8 cellular contexts compared by ENCODE assay signal in genomic region chr16:29600111-29601000, GRCh38.
DNase-seq lines count a peak whose midpoint lies in the region; ATAC-seq and TF ChIP-seq lines count a peak whose summit lies in the region.
"Not testable (repeated sequence)": the region's sequence is repeated elsewhere in the genome, so short reads cannot be mapped to it uniquely, and the experiment has no call there.

No MANE protein-coding gene starts in this region.

- DNase-seq in GM06990 (ENCODE audit: extremely low read depth, insufficient read length) (peak; percentile 43), GM20000 (ENCODE audit: low spot score) (peak; percentile 22), RPMI8226 (peak; percentile 29), mucosa of gallbladder (ENCODE audit: low spot score) (peak; percentile 53)
- peak; percentile 56 for DNase-seq in Jurkat, Clone E6-1 (ENCODE audit: low read depth, low spot score)
- DNase-seq in activated CD8-positive, alpha-beta T cell treated with anti-CD3 and anti-CD28 coated beads for 36 hours = peak; percentile 82
- DNase-seq in chondrocyte (ENCODE audit: low spot score) = not testable (repeated sequence)
- DNase-seq in stimulated activated naive CD4-positive, alpha-beta T cell treated with Interleukin-2 at 50 U/mL for 16 hours (lab: John Stamatoyannopoulos, UW) = peak; percentile 12

- peak overlapping the region; percentile 91 for H3K27ac Mint-ChIP-seq in activated CD8-positive, alpha-beta T cell treated with anti-CD3 and anti-CD28 coated beads for 36 hours
- peak overlapping the region; percentile 41 for H3K27ac Mint-ChIP-seq in chondrocyte (ENCODE audit: unreplicated experiment)

- peak overlapping the region; percentile 45 for H3K4me3 ChIP-seq in GM06990 (replicated peaks; ENCODE audit: low read depth, low read length)
- peak overlapping the region; percentile 51 for H3K4me3 ChIP-seq in Jurkat, Clone E6-1 (ENCODE audit: low read length)

- peaks cover 28% of the 10 kb centered on the region for H3K36me3 Mint-ChIP-seq in activated CD8-positive, alpha-beta T cell treated with anti-CD3 and anti-CD28 coated beads for 36 hours (ENCODE audit: low read depth)
- not testable (repeated sequence) for H3K36me3 Mint-ChIP-seq in chondrocyte (ENCODE audit: low read depth)

- peak; percentile 65 for ATAC-seq in activated CD8-positive, alpha-beta T cell treated with anti-CD3 and anti-CD28 coated beads for 36 hours

- H3K27me3 ChIP-seq in GM06990 (replicated peaks; ENCODE audit: control insufficient read depth, insufficient read depth, low read length) = not testable (repeated sequence)

- not testable (repeated sequence) for H3K9me3 Mint-ChIP-seq in activated CD8-positive, alpha-beta T cell treated with anti-CD3 and anti-CD28 coated beads for 36 hours; chondrocyte (ENCODE audit: low read depth)

- intact Hi-C loops in activated CD8-positive, alpha-beta T cell treated with anti-CD3 and anti-CD28 coated beads for 36 hours (cut with micrococcal nuclease) = not testable (repeated sequence)

- POLR2A ChIA-PET in activated CD8-positive, alpha-beta T cell treated with anti-CD3 and anti-CD28 coated beads for 36 hours (lab: Charles Lee) = interaction anchor here (1.0 to 1.2 kb wide), 2 partner anchors 13 to 66 kb away, joined by 3 to 4 read pairs; no protein-coding TSS in a partner anchor

- CTCF ChIA-PET in activated CD8-positive, alpha-beta T cell treated with anti-CD3 and anti-CD28 coated beads for 36 hours (lab: Charles Lee) = not testable (repeated sequence)

- peaks cover 62% of the 10 kb centered on the region for H3K4me1 Mint-ChIP-seq in activated CD8-positive, alpha-beta T cell treated with anti-CD3 and anti-CD28 coated beads for 36 hours (ENCODE audit: low read depth)
- peaks cover 29% of the 10 kb centered on the region for H3K4me1 Mint-ChIP-seq in chondrocyte (ENCODE audit: low read depth)

- not testable (repeated sequence) for H3K36me3 ChIP-seq in GM06990 (ENCODE audit: control insufficient read depth, insufficient read depth, low read length)

- H3K27me3 Mint-ChIP-seq in activated CD8-positive, alpha-beta T cell treated with anti-CD3 and anti-CD28 coated beads for 36 hours; chondrocyte (ENCODE audit: low read depth): not testable (repeated sequence)

- H3K4me3 Mint-ChIP-seq in activated CD8-positive, alpha-beta T cell treated with anti-CD3 and anti-CD28 coated beads for 36 hours = peak overlapping the region; percentile 67
- not testable (repeated sequence) for H3K4me3 Mint-ChIP-seq in chondrocyte (ENCODE audit: unreplicated experiment)

- not testable (repeated sequence) for TF ChIP-seq CTCF in GM06990 (IDR thresholded peaks at IDR 0.05; ENCODE audit: insufficient read depth, low read length, poor library complexity, severe bottlenecking); GM20000 (IDR thresholded peaks at IDR 0.05; ENCODE audit: extremely low read depth, missing control alignments); activated CD8-positive, alpha-beta T cell treated with anti-CD3 and anti-CD28 coated beads for 36 hours (IDR thresholded peaks at IDR 0.05); chondrocyte (IDR thresholded peaks at IDR 0.05)
